In genomic region chr1:14294006-14294405, GRCh38 we compare ENCODE assay signal across 25 cellular contexts.
"Had no signal": no experiment of that assay in that cellular context is flagged by ENCODE, and none has a peak within 500 bp of the region (broad histone marks: within the 10 kb centered on the region; RNA-seq: fewer than 3 reads in every experiment).

No MANE protein-coding gene starts in this region.

- H3K4me1 Mint-ChIP-seq: mesothelial cell of epicardium, naive B cell had no signal

- DNase-seq: dermis blood vessel endothelial cell; dorsolateral prefrontal cortex; effector CD4-positive, alpha-beta T cell; effector memory CD4-positive, alpha-beta T cell; esophagus squamous epithelium; foreskin fibroblast; foreskin melanocyte; gastrocnemius medialis; glutamatergic neuron; head of caudate nucleus; heart right ventricle; hippocampal formation; left cardiac atrium; left lung; left ventricle myocardium superior; lower lobe of right lung; mesenchymal stem cell; mucosa of descending colon; naive B cell; naive thymus-derived CD8-positive, alpha-beta T cell had no signal

- H3K9me3 ChIP-seq: esophagus squamous epithelium, gastrocnemius medialis, heart right ventricle, left lung, lower lobe of right lung, mucosa of descending colon had no signal

- H3K4me3 ChIP-seq: coronary artery, dorsolateral prefrontal cortex, esophagus squamous epithelium, gastrocnemius medialis, heart right ventricle, left lung, lower lobe of right lung, mucosa of descending colon had no signal

- H3K4me1 ChIP-seq: gastrocnemius medialis, heart right ventricle, left lung, lower lobe of right lung had no signal

- H3K27me3 ChIP-seq: dorsolateral prefrontal cortex, esophagus squamous epithelium, gastrocnemius medialis had no signal

- H3K27ac ChIP-seq: coronary artery, dorsolateral prefrontal cortex, esophagus squamous epithelium, gastrocnemius medialis, heart right ventricle, left lung, lower lobe of right lung had no signal

- H3K36me3 Mint-ChIP-seq: mesothelial cell of epicardium; naive B cell; naive thymus-derived CD8-positive, alpha-beta T cell had no signal

- H3K4me3 Mint-ChIP-seq: mesothelial cell of epicardium; naive thymus-derived CD8-positive, alpha-beta T cell had no signal

- H3K36me3 ChIP-seq: esophagus squamous epithelium, gastrocnemius medialis, heart right ventricle, left lung, lower lobe of right lung had no signal

- ATAC-seq: gastrocnemius medialis; heart right ventricle; left cardiac atrium; left lung; left ventricle myocardium superior; lower lobe of right lung; mucosa of descending colon; naive thymus-derived CD8-positive, alpha-beta T cell had no signal

- FAIRE-seq: endothelial cell of umbilical vein, islet of Langerhans, keratinocyte had no signal

- H3K27ac Mint-ChIP-seq: mesothelial cell of epicardium; naive B cell; naive thymus-derived CD8-positive, alpha-beta T cell had no signal
